Comparison of ENCODE assay signal across 8 cellular contexts in genomic region chr5:129460121-129460950, GRCh38. TPM values are rescaled to one million over a fixed set of nuclear protein-coding genes. Genes with fewer than 3 reads are reported as not detected.
DNase-seq lines count a peak whose midpoint lies in the region; ATAC-seq, FAIRE-seq and TF ChIP-seq lines count a peak whose summit lies in the region.

TSS of gene ADAMTS19 (plus strand) at chr5:129460298. CDS start at chr5:129460392, 94 bp downstream.

- peaks cover 45% of the 10 kb centered on the region for H3K27me3 Mint-ChIP-seq in activated naive CD4-positive, alpha-beta T cell treated with anti-CD3 and anti-CD28 coated beads for 36 hours (ENCODE audit: low read depth)
- peaks cover 56% of the 10 kb centered on the region for H3K27me3 Mint-ChIP-seq in stimulated activated memory B cell treated with anti-CD40 and anti-IgM and Interleukin-4, amounts not matched to agents 10 μg/mL and 1 μg/mL and 100 μg/mL, for 72 hours

- H3K27ac ChIP-seq in mammary epithelial cell (ENCODE audit: insufficient read depth, low read depth, low read length) (no peak within 1 kb of the TSS), keratinocyte (ENCODE audit: control insufficient read depth, insufficient read depth, low read length) (no peak within 1 kb of the TSS)

- H4K20me1 ChIP-seq in mammary epithelial cell (ENCODE audit: insufficient read depth, low read length) = no peaks in the 10 kb centered on the region
- no peaks in the 10 kb centered on the region for H4K20me1 ChIP-seq in keratinocyte (ENCODE audit: control insufficient read depth, extremely low read depth, insufficient read depth, low read length)

- H3K4me3 Mint-ChIP-seq in activated naive CD4-positive, alpha-beta T cell treated with anti-CD3 and anti-CD28 coated beads for 36 hours = peak within 1 kb of the TSS; percentile 48
- peak within 1 kb of the TSS; percentile 57 for H3K4me3 Mint-ChIP-seq in stimulated activated memory B cell treated with anti-CD40 and anti-IgM and Interleukin-4, amounts not matched to agents 10 μg/mL and 1 μg/mL and 100 μg/mL, for 72 hours

- no peaks in the 10 kb centered on the region for H3K9me1 ChIP-seq in keratinocyte (ENCODE audit: control insufficient read depth, extremely low read depth, insufficient read depth, low read length)

- intact Hi-C loops in activated naive CD4-positive, alpha-beta T cell treated with anti-CD3 and anti-CD28 coated beads for 36 hours (cut with micrococcal nuclease) = no loop called here
- intact Hi-C loops in mammary epithelial cell (cut with micrococcal nuclease) = loop anchor here (5.0 kb wide), 1 partner anchor 307 kb away; no protein-coding TSS in a partner anchor

- H3K36me3 Mint-ChIP-seq in activated naive CD4-positive, alpha-beta T cell treated with anti-CD3 and anti-CD28 coated beads for 36 hours (ENCODE audit: low read depth) = no peaks in the 10 kb centered on the region
- no peaks in the 10 kb centered on the region for H3K36me3 Mint-ChIP-seq in stimulated activated memory B cell treated with anti-CD40 and anti-IgM and Interleukin-4, amounts not matched to agents 10 μg/mL and 1 μg/mL and 100 μg/mL, for 72 hours

- peak; percentile 40 for ATAC-seq in stimulated activated memory B cell treated with anti-CD40 and anti-IgM and Interleukin-4, amounts not matched to agents 10 μg/mL and 1 μg/mL and 100 μg/mL, for 72 hours
- no peak for ATAC-seq in HG02610 (IDR thresholded peaks at IDR 0.05; ENCODE audit: unreplicated experiment)
- ATAC-seq in GM21423 (IDR thresholded peaks at IDR 0.05; ENCODE audit: unreplicated experiment) = no peak

- BruUV-seq in mammary epithelial cell (replicated peaks; lab: Mats Ljungman, UMichigan) = no TSS peak

- H3K4me2 ChIP-seq in mammary epithelial cell (ENCODE audit: insufficient read depth, low read depth, low read length) (peak within 1 kb of the TSS; percentile 94), keratinocyte (ENCODE audit: control insufficient read depth, extremely low read depth, insufficient read depth, low read depth, low read length) (peak within 1 kb of the TSS; percentile 88)

- DNase-seq in activated naive CD4-positive, alpha-beta T cell treated with anti-CD3 and anti-CD28 coated beads for 36 hours = peak; percentile 59
- no peak for DNase-seq in activated naive CD4-positive, alpha-beta T cell (lab: John Stamatoyannopoulos, UW)
- DNase-seq in NCI-H1930 (lab: John Stamatoyannopoulos, UW) (peak; percentile 7 to 18), mammary epithelial cell (peak; percentile 50), keratinocyte (ENCODE audit: low read depth, low spot score) (no peak)

- in situ Hi-C loops in mammary epithelial cell (cut with MboI; ENCODE audit: low sequenced_read_pairs in 2 of 2) = no loop called here

- peaks cover 12% of the 10 kb centered on the region for H3K4me1 Mint-ChIP-seq in activated naive CD4-positive, alpha-beta T cell treated with anti-CD3 and anti-CD28 coated beads for 36 hours (ENCODE audit: low read depth)
- H3K4me1 Mint-ChIP-seq in stimulated activated memory B cell treated with anti-CD40 and anti-IgM and Interleukin-4, amounts not matched to agents 10 μg/mL and 1 μg/mL and 100 μg/mL, for 72 hours = peaks cover 13% of the 10 kb centered on the region

- 4% methylated on average over 27 of the region's 60 CpGs for WGBS in mammary epithelial cell (ENCODE audit: low coverage, missing lambda C conversion rate)

- CTCF ChIA-PET in activated naive CD4-positive, alpha-beta T cell treated with anti-CD3 and anti-CD28 coated beads for 36 hours (lab: Charles Lee) = interaction anchor here (1.5 kb wide), 1 partner anchor 100 kb away, joined by 10 read pairs; no protein-coding TSS in a partner anchor
- CTCF ChIA-PET in mammary epithelial cell (lab: Charles Lee; ENCODE audit: low non-redundant PET) = no interaction called here

- peak; percentile 59 for FAIRE-seq in keratinocyte (lab: Jason Lieb, UNC)

- no peaks in the 10 kb centered on the region for H3K9me3 ChIP-seq in mammary epithelial cell (replicated peaks; ENCODE audit: insufficient read depth, low read length)
- no peaks in the 10 kb centered on the region for H3K9me3 ChIP-seq in keratinocyte (ENCODE audit: control insufficient read depth, low read depth, low read length)

- H3K27me3 ChIP-seq in mammary epithelial cell (ENCODE audit: insufficient read depth, low read length) (peaks cover 27% of the 10 kb centered on the region), keratinocyte (ENCODE audit: control insufficient read depth, extremely low read depth, insufficient read depth, low read length) (no peaks in the 10 kb centered on the region)

- H3K36me3 ChIP-seq in mammary epithelial cell (ENCODE audit: insufficient read depth, low read length) = no peaks in the 10 kb centered on the region
- no peaks in the 10 kb centered on the region for H3K36me3 ChIP-seq in keratinocyte (ENCODE audit: control insufficient read depth in 2 of 2, extremely low read depth in 1 of 2, insufficient read depth in 2 of 2, low read length in 2 of 2)

- no peak within 1 kb of the TSS for H3K9ac ChIP-seq in mammary epithelial cell (ENCODE audit: insufficient read depth, low read length)
- peak within 1 kb of the TSS; percentile 50 for H3K9ac ChIP-seq in keratinocyte (ENCODE audit: control insufficient read depth, extremely low read depth, insufficient read depth, low read length)

- no peaks in the 10 kb centered on the region for H3K79me2 ChIP-seq in mammary epithelial cell (ENCODE audit: insufficient read depth, low read length)
- H3K79me2 ChIP-seq in keratinocyte (ENCODE audit: control insufficient read depth, insufficient read depth, low read length) = no peaks in the 10 kb centered on the region

- TF ChIP-seq CTCF in mammary epithelial cell (conservative IDR thresholded peaks at IDR 0.05 in 1 of 2, IDR thresholded peaks at IDR 0.05 in 1 of 2; ENCODE audit: extremely low read depth in 1 of 2, insufficient read depth in 1 of 2, low read depth in 1 of 2, low read length in 2 of 2) (no peak), keratinocyte (optimal IDR thresholded peaks at IDR 0.05 in 1 of 3, IDR thresholded peaks at IDR 0.05 in 1 of 3, conservative IDR thresholded peaks at IDR 0.05 in 1 of 3; ENCODE audit: extremely low read depth in 1 of 3, insufficient read depth in 2 of 3, low read length in 3 of 3) (no peak)

- dilution Hi-C loops in mammary epithelial cell (cut with HindIII; ENCODE audit: low sequenced_read_pairs) (no loop called here), keratinocyte (cut with MboI; ENCODE audit: extremely low pct_ligation_motif_present, low sequenced_read_pairs) (no loop called here)

- peak within 1 kb of the TSS; percentile 5 to 39 (median 37) for H3K4me3 ChIP-seq in mammary epithelial cell (replicated peaks in 1 of 3; ENCODE audit: insufficient read depth in 1 of 3, low read depth in 2 of 3, low read length in 3 of 3)
- peak within 1 kb of the TSS; percentile 34 to 83 (median 71) for H3K4me3 ChIP-seq in keratinocyte (ENCODE audit: control insufficient read depth in 2 of 3, extremely low read depth in 1 of 3, insufficient read depth in 2 of 3, low read depth in 1 of 3, low read length in 3 of 3)

- H2AFZ ChIP-seq in mammary epithelial cell (ENCODE audit: low read depth, low read length) = peak within 1 kb of the TSS; percentile 82
- peak within 1 kb of the TSS; percentile 80 for H2AFZ ChIP-seq in keratinocyte (ENCODE audit: control insufficient read depth, low read length)

- H3K27ac Mint-ChIP-seq in activated naive CD4-positive, alpha-beta T cell treated with anti-CD3 and anti-CD28 coated beads for 36 hours = no peak within 1 kb of the TSS
- no peak within 1 kb of the TSS for H3K27ac Mint-ChIP-seq in stimulated activated memory B cell treated with anti-CD40 and anti-IgM and Interleukin-4, amounts not matched to agents 10 μg/mL and 1 μg/mL and 100 μg/mL, for 72 hours

- H3K4me1 ChIP-seq in mammary epithelial cell (ENCODE audit: insufficient read depth, low read length) (peaks cover 10% of the 10 kb centered on the region), keratinocyte (ENCODE audit: control insufficient read depth, extremely low read depth, insufficient read depth, low read length) (peaks cover 4% of the 10 kb centered on the region)

- H3K9me3 Mint-ChIP-seq in activated naive CD4-positive, alpha-beta T cell treated with anti-CD3 and anti-CD28 coated beads for 36 hours = no peaks in the 10 kb centered on the region
- H3K9me3 Mint-ChIP-seq in stimulated activated memory B cell treated with anti-CD40 and anti-IgM and Interleukin-4, amounts not matched to agents 10 μg/mL and 1 μg/mL and 100 μg/mL, for 72 hours = no peaks in the 10 kb centered on the region

RNA-seq across cellular contexts. Expression of gene ADAMTS19, which starts in this region (rescaled TPM):
- not detected for total RNA-seq in activated naive CD4-positive, alpha-beta T cell treated with anti-CD3 and anti-CD28 coated beads for 36 hours
- total RNA-seq in mammary epithelial cell = under 1 TPM in 1 of 2 donors, not detected in 1; under 0.01 TPM
- polyA plus RNA-seq in mammary epithelial cell = 0.01 TPM
- not detected for polyA minus RNA-seq in mammary epithelial cell
- polyA plus RNA-seq in keratinocyte = 0.08 to 0.15 TPM (median 0.09 TPM) in 3 replicates
- not detected for polyA plus RNA-seq in keratinocyte (2011; ENCODE audit: low read depth)
- polyA plus RNA-seq in keratinocyte (2011; cell fraction: cytosol; rRNA removed) = 0.06 and 0.17 TPM in 2 replicates
- 0.28 and 0.39 TPM in 2 replicates for polyA plus RNA-seq in keratinocyte (2011; cell fraction: nucleus; rRNA removed)
- polyA plus RNA-seq in keratinocyte (2012; ENCODE audit: low replicate concordance) = 0.24 TPM in 1 of 2 replicates, not detected in the other
- 0.54 to 1.8 TPM in 2 of 3 replicates, not detected in the other for polyA minus RNA-seq in keratinocyte
- polyA minus RNA-seq in keratinocyte (2011; cell fraction: cytosol; rRNA and poly(A)+ RNA removed) = not detected
- polyA minus RNA-seq in keratinocyte (2011; cell fraction: nucleus; rRNA and poly(A)+ RNA removed) = 0.84 and 0.85 TPM in 2 replicates

Comparison
In these comparisons a context has a peak if more than half of its experiments do, and no peak if none do; other contexts are left out.
1. Peak in DNase-seq in activated naive CD4-positive, alpha-beta T cell treated with anti-CD3 and anti-CD28 coated beads for 36 hours; RNA of the gene not detected or under 1 TPM.
2. Peak in DNase-seq, H3K4me3 ChIP-seq and H3K4me2 ChIP-seq in mammary epithelial cell; RNA of the gene not detected or under 1 TPM.
3. DNase-seq: peak in NCI-H1930 (2 of 2); none in activated naive CD4-positive, alpha-beta T cell (0 of 4) and keratinocyte (single experiment).